8 cellular contexts compared by ENCODE assay signal in genomic region chr16:689175-689897, GRCh38. TPM values are rescaled to one million over a fixed set of nuclear protein-coding genes. Genes with fewer than 3 reads are reported as not detected.
DNase-seq lines count a peak whose midpoint lies in the region; ATAC-seq and TF ChIP-seq lines count a peak whose summit lies in the region.

No MANE protein-coding gene starts in this region.

- peak overlapping the region; percentile 82 for H3K4me3 Mint-ChIP-seq in activated T-helper 17 cell treated with anti-CD3 and anti-CD28 coated beads, Interleukin-2, amount 50 U/mL, for 72 hours
- peak overlapping the region; percentile 88 to 92 for H3K4me3 Mint-ChIP-seq in stimulated activated naive B cell treated with anti-CD40 and anti-IgM and Interleukin-4, amounts not matched to agents 10 μg/mL and 1 μg/mL and 100 μg/mL, for 72 hours

- peaks cover 9% of the 10 kb centered on the region for H3K4me1 Mint-ChIP-seq in activated T-helper 17 cell treated with anti-CD3 and anti-CD28 coated beads, Interleukin-2, amount 50 U/mL, for 72 hours
- H3K4me1 Mint-ChIP-seq in stimulated activated naive B cell treated with anti-CD40 and anti-IgM and Interleukin-4, amounts not matched to agents 10 μg/mL and 1 μg/mL and 100 μg/mL, for 72 hours, result peaks cover 18 to 57% of the 10 kb centered on the region in 2 donors

- TF ChIP-seq CTCF in HL-60 (IDR thresholded peaks at IDR 0.05; ENCODE audit: insufficient read depth, low read length), result no peak

- no peaks in the 10 kb centered on the region for H3K9me3 ChIP-seq in iPS-18c (ENCODE audit: control insufficient read depth, insufficient read depth, low read length)

- no peaks in the 10 kb centered on the region for H3K27me3 Mint-ChIP-seq in activated T-helper 17 cell treated with anti-CD3 and anti-CD28 coated beads, Interleukin-2, amount 50 U/mL, for 72 hours
- peaks cover 10 to 17% of the 10 kb centered on the region in 2 donors for H3K27me3 Mint-ChIP-seq in stimulated activated naive B cell treated with anti-CD40 and anti-IgM and Interleukin-4, amounts not matched to agents 10 μg/mL and 1 μg/mL and 100 μg/mL, for 72 hours

- no peaks in the 10 kb centered on the region for H3K9me3 Mint-ChIP-seq in activated T-helper 17 cell treated with anti-CD3 and anti-CD28 coated beads, Interleukin-2, amount 50 U/mL, for 72 hours
- H3K9me3 Mint-ChIP-seq in stimulated activated naive B cell treated with anti-CD40 and anti-IgM and Interleukin-4, amounts not matched to agents 10 μg/mL and 1 μg/mL and 100 μg/mL, for 72 hours, result peaks cover 2 to 5% of the 10 kb centered on the region in 2 donors

- DNase-seq in HL-60 (ENCODE audit: low read depth in 1 of 2, low spot score in 1 of 2) (no peak), NCI-H82 treated with DMSO at 0.1 percent for 48 hours (lab: John Stamatoyannopoulos, UW; ENCODE audit: unreplicated experiment) (no peak), iPS-NIHi11 (ENCODE audit: low spot score) (no peak)
- no peak for DNase-seq in stimulated activated naive B cell treated with anti-CD40 and anti-IgM and Interleukin-4, amounts not matched to agents 10 μg/mL and 1 μg/mL and 100 μg/mL, for 72 hours

- ATAC-seq in activated T-helper 17 cell treated with anti-CD3 and anti-CD28 coated beads, Interleukin-2, amount 50 U/mL, for 72 hours (replicated peaks), result no peak
- ATAC-seq in stimulated activated naive B cell treated with anti-CD40 and anti-IgM and Interleukin-4, amounts not matched to agents 10 μg/mL and 1 μg/mL and 100 μg/mL, for 72 hours (replicated peaks), result peak; percentile 12 to 25
- no peak for ATAC-seq in HG02938 (IDR thresholded peaks at IDR 0.05; ENCODE audit: unreplicated experiment)
- ATAC-seq in HG03521 (IDR thresholded peaks at IDR 0.05; ENCODE audit: unreplicated experiment), result no peak

- H3K4me3 ChIP-seq in HL-60 (replicated peaks; ENCODE audit: insufficient read depth, low read length) (peak overlapping the region; percentile 90), iPS-18c (ENCODE audit: insufficient read depth, low read depth, low read length) (peak overlapping the region; percentile 92)

- peak overlapping the region; percentile 89 for H3K27ac ChIP-seq in HL-60 (replicated peaks)

- H3K27me3 ChIP-seq in HL-60 (ENCODE audit: insufficient read depth, poor library complexity, severe bottlenecking), result peaks cover 18% of the 10 kb centered on the region

- H3K36me3 Mint-ChIP-seq in activated T-helper 17 cell treated with anti-CD3 and anti-CD28 coated beads, Interleukin-2, amount 50 U/mL, for 72 hours (ENCODE audit: low read depth), result peaks cover 8% of the 10 kb centered on the region
- H3K36me3 Mint-ChIP-seq in stimulated activated naive B cell treated with anti-CD40 and anti-IgM and Interleukin-4, amounts not matched to agents 10 μg/mL and 1 μg/mL and 100 μg/mL, for 72 hours, result peaks cover 11 to 20% of the 10 kb centered on the region in 2 donors

- peak overlapping the region; percentile 87 for H3K27ac Mint-ChIP-seq in activated T-helper 17 cell treated with anti-CD3 and anti-CD28 coated beads, Interleukin-2, amount 50 U/mL, for 72 hours
- peak overlapping the region; percentile 94 for H3K27ac Mint-ChIP-seq in stimulated activated naive B cell treated with anti-CD40 and anti-IgM and Interleukin-4, amounts not matched to agents 10 μg/mL and 1 μg/mL and 100 μg/mL, for 72 hours

RNA-seq across cellular contexts. Expression of gene WDR24, which starts 0.9 kb away (rescaled TPM):
- total RNA-seq in activated T-helper 17 cell treated with anti-CD3 and anti-CD28 coated beads, Interleukin-2, amount 50 U/mL, for 72 hours, result 10 to 100 TPM; 15.6 to 18.7 TPM

RNA-seq across cellular contexts. Expression of gene JMJD8, which starts 5.2 kb away (rescaled TPM):
- total RNA-seq in activated T-helper 17 cell treated with anti-CD3 and anti-CD28 coated beads, Interleukin-2, amount 50 U/mL, for 72 hours, result 10 to 100 TPM; 16.8 to 26.8 TPM

RNA-seq across cellular contexts. Expression of gene STUB1, which starts 9.1 kb away (rescaled TPM):
- total RNA-seq in activated T-helper 17 cell treated with anti-CD3 and anti-CD28 coated beads, Interleukin-2, amount 50 U/mL, for 72 hours, result 10 to 100 TPM; 47.5 to 98.2 TPM

RNA-seq across cellular contexts. Expression of gene RHBDL1, which starts 13.9 kb away (rescaled TPM):
- 1 to 10 TPM; 2.9 to 5.4 TPM for total RNA-seq in activated T-helper 17 cell treated with anti-CD3 and anti-CD28 coated beads, Interleukin-2, amount 50 U/mL, for 72 hours

RNA-seq across cellular contexts. Expression of gene FBXL16, which starts 16.3 kb away (rescaled TPM):
- total RNA-seq in activated T-helper 17 cell treated with anti-CD3 and anti-CD28 coated beads, Interleukin-2, amount 50 U/mL, for 72 hours, result 10 to 100 TPM in 1 of 2 donors, 1 to 10 TPM in 1; 6.4 to 23.6 TPM

Comparison
In these comparisons a context has a peak if more than half of its experiments do, and no peak if none do; other contexts are left out.
1. ATAC-seq: peak in stimulated activated naive B cell treated with anti-CD40 and anti-IgM and Interleukin-4, amounts not matched to agents 10 μg/mL and 1 μg/mL and 100 μg/mL, for 72 hours (2 of 2); none in activated T-helper 17 cell treated with anti-CD3 and anti-CD28 coated beads, Interleukin-2, amount 50 U/mL, for 72 hours (single experiment), HG02938 (single experiment) and HG03521 (single experiment).